Comparison of ENCODE assay signal across 7 cellular contexts in the genomic region with DNA sequence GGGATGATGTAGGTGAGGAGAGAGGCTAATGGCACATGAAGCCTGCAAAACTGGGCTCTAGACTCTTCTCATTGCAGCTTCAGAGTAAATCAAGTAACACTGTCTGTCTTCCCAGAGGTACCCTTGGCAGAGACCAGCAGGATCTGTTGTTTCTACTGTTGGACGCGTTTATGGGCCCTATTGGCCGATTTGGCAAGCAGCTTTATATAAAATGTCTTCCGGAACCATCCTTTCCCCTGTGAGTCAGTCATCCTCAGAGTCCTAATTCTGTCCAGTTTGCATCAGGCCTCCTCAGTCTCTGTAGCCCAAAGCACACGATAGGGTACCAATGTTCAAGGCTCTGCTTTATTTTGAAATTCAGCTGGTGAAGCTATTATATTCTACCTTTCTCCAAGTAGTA.
"Had no signal": no experiment of that assay in that cellular context is flagged by ENCODE, and none has a peak within 500 bp of the region (broad histone marks: within the 10 kb centered on the region; RNA-seq: fewer than 3 reads in every experiment).

No MANE protein-coding gene starts in this region.

- FAIRE-seq: H1, H54, HepG2 had no signal

- H3K4me3 ChIP-seq: GM23338 had no signal

- H3K4me2 ChIP-seq: GM23338 had no signal

- ATAC-seq: GM23338, HepG2 had no signal

- H3K27ac ChIP-seq: HL-60 had no signal

- H2AFZ ChIP-seq: GM23338 had no signal

- DNase-seq: H9, HCEC 1CT had no signal
